19 cellular contexts compared by ENCODE assay signal in genomic region chrY:6786960-6787359, GRCh38.
"Had no signal": no experiment of that assay in that cellular context is flagged by ENCODE, and none has a peak within 500 bp of the region (broad histone marks: within the 10 kb centered on the region; RNA-seq: fewer than 3 reads in every experiment).

No MANE protein-coding gene starts in this region.

- H3K27me3 ChIP-seq: dorsolateral prefrontal cortex, esophagus muscularis mucosa, gastrocnemius medialis, heart right ventricle, left lung had no signal

- H3K36me3 ChIP-seq: esophagus muscularis mucosa, gastrocnemius medialis, heart right ventricle, left lung, lower lobe of right lung had no signal

- DNase-seq: dermis blood vessel endothelial cell; dorsolateral prefrontal cortex; effector CD4-positive, alpha-beta T cell; effector memory CD4-positive, alpha-beta T cell; foreskin melanocyte; gastrocnemius medialis; glutamatergic neuron; head of caudate nucleus; heart right ventricle; hippocampal formation; left cardiac atrium; left lung; left ventricle myocardium superior; lower lobe of right lung; mesenchymal stem cell; mucosa of descending colon; naive B cell had no signal

- ATAC-seq: gastrocnemius medialis, heart right ventricle, left cardiac atrium, left lung, left ventricle myocardium superior, lower lobe of right lung, mucosa of descending colon had no signal

- H3K9me3 ChIP-seq: esophagus muscularis mucosa, gastrocnemius medialis, heart right ventricle, left lung, lower lobe of right lung, mucosa of descending colon had no signal

- H3K4me3 ChIP-seq: coronary artery, dorsolateral prefrontal cortex, esophagus muscularis mucosa, gastrocnemius medialis, heart right ventricle, left lung, lower lobe of right lung, mucosa of descending colon had no signal

- H3K27ac ChIP-seq: coronary artery, dorsolateral prefrontal cortex, esophagus muscularis mucosa, gastrocnemius medialis, heart right ventricle, left lung, lower lobe of right lung had no signal

- H3K4me1 ChIP-seq: esophagus muscularis mucosa, gastrocnemius medialis, heart right ventricle, left lung, lower lobe of right lung had no signal
